ENCODE assay signal across 8 cellular contexts in the genomic region with DNA sequence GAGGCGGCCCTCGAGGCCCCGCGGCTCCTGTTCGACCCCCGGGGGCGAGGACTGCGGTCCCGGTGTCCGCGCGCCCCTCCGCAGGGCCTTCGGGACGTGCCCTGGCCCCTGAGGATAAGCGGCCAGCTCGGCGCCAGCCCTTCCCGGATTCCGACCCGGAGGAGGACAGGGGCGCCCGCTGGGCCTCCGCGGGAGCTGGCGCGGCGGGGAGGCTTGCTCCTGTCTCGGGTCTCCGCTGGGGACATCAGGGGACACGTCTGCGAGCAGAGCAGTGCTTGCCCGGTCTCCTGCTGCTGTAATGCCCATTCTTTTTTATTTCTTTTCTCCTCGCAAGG. TPM values are rescaled to one million over a fixed set of nuclear protein-coding genes. Genes with fewer than 3 reads are reported as not detected.
DNase-seq lines count a peak whose midpoint lies in the region; ATAC-seq, FAIRE-seq and TF ChIP-seq lines count a peak whose summit lies in the region.

No MANE protein-coding gene starts in this region.

- FAIRE-seq in astrocyte (lab: Jason Lieb, UNC): no peak

- H3K79me2 ChIP-seq in astrocyte (ENCODE audit: insufficient read depth, low read length): peaks cover 22% of the 10 kb centered on the region

- no peaks in the 10 kb centered on the region for H3K27me3 Mint-ChIP-seq in astrocyte (ENCODE audit: low read depth, unreplicated experiment)

- peak overlapping the region; percentile 84 for H3K4me2 ChIP-seq in astrocyte (ENCODE audit: low read length)

- H3K27me3 ChIP-seq in astrocyte (ENCODE audit: insufficient read depth, low read length) (no peaks in the 10 kb centered on the region), iPS-18a (ENCODE audit: control insufficient read depth, insufficient read depth, low read length) (peaks cover 14% of the 10 kb centered on the region)

- ATAC-seq in GM18867 (IDR thresholded peaks at IDR 0.05; ENCODE audit: unreplicated experiment): peak; percentile 18
- peak; percentile 16 for ATAC-seq in HG03097 (IDR thresholded peaks at IDR 0.05; ENCODE audit: low FRiP score, unreplicated experiment)

- H3K4me1 ChIP-seq in astrocyte (ENCODE audit: insufficient read depth, low read length) (peaks cover 17% of the 10 kb centered on the region), iPS-18a (ENCODE audit: control insufficient read depth, low read depth, low read length) (no peaks in the 10 kb centered on the region)

- H3K27ac ChIP-seq in astrocyte (ENCODE audit: low read depth, low read length): peak overlapping the region; percentile 81
- no peak overlapping the region for H3K27ac ChIP-seq in iPS-18a (ENCODE audit: low read length)

- H3K9me3 ChIP-seq in astrocyte (ENCODE audit: insufficient read depth, low read depth, low read length) (no peaks in the 10 kb centered on the region), iPS-18a (ENCODE audit: control insufficient read depth, low read depth, low read length) (no peaks in the 10 kb centered on the region)

- H3K9me3 Mint-ChIP-seq in astrocyte (ENCODE audit: unreplicated experiment): no peaks in the 10 kb centered on the region

- H2AFZ ChIP-seq in astrocyte (ENCODE audit: low read depth, low read length): peak overlapping the region; percentile 84

- peak overlapping the region; percentile 87 for H3K9ac ChIP-seq in astrocyte (ENCODE audit: low read length)
- peak overlapping the region; percentile 25 for H3K9ac ChIP-seq in iPS-18a (ENCODE audit: low read length)

- peaks cover 20% of the 10 kb centered on the region for H3K4me1 Mint-ChIP-seq in astrocyte (ENCODE audit: low read depth, unreplicated experiment)

- TF ChIP-seq CTCF in astrocyte (IDR thresholded peaks at IDR 0.05; ENCODE audit: insufficient read depth, low read depth, low read length): no peak

- H3K27ac Mint-ChIP-seq in astrocyte (ENCODE audit: unreplicated experiment): peak overlapping the region; percentile 55

- no peaks in the 10 kb centered on the region for H3K36me3 Mint-ChIP-seq in astrocyte (ENCODE audit: low read depth, unreplicated experiment)

- no peaks in the 10 kb centered on the region for H3K36me3 ChIP-seq in astrocyte (ENCODE audit: insufficient read depth, low read length)
- H3K36me3 ChIP-seq in iPS-18a (ENCODE audit: control insufficient read depth, low read depth, low read length): no peaks in the 10 kb centered on the region

- peak overlapping the region; percentile 74 for H3K4me3 ChIP-seq in astrocyte (ENCODE audit: insufficient read depth, low read depth, low read length)
- peak overlapping the region; percentile 63 for H3K4me3 ChIP-seq in iPS-18a (ENCODE audit: low read length)

- DNase-seq in 8988T: peak; percentile 60
- peak; percentile 40 for DNase-seq in RPMI7951 (ENCODE audit: low read depth)
- DNase-seq in astrocyte (ENCODE audit: low read depth): no peak
- peak; percentile 35 for DNase-seq in stimulated activated CD4-positive, alpha-beta T cell treated with anti-CD3 and anti-CD28 coated beads, Interleukin-12 subunit alpha, Interleukin-12 subunit beta, amount 100 ng/mL, for 4 hours
- DNase-seq in dedifferentiated amniotic fluid mesenchymal stem cell (ENCODE audit: extremely low spot score): no peak

- H3K4me3 Mint-ChIP-seq in astrocyte (ENCODE audit: unreplicated experiment): peak overlapping the region; percentile 87

- H4K20me1 ChIP-seq in astrocyte (ENCODE audit: insufficient read depth, low read length): no peaks in the 10 kb centered on the region

RNA-seq across cellular contexts. Expression of a gene that starts 0.8 kb away (rescaled TPM):
- total RNA-seq in RPMI7951 (2014; rRNA removed; shearing (Covaris generic)): 18.3 and 18.8 TPM in 2 replicates
- 11.2 TPM in 2 replicates for total RNA-seq in astrocyte

RNA-seq across cellular contexts. Expression of a gene that starts 38.9 kb away (rescaled TPM):
- total RNA-seq in RPMI7951 (2014; rRNA removed; shearing (Covaris generic)): 57.5 and 79.7 TPM in 2 replicates
- total RNA-seq in astrocyte: 138 and 145 TPM in 2 replicates

Comparison
In these comparisons a context has a peak if more than half of its experiments do, and no peak if none do; other contexts are left out.
1. DNase-seq: peak in 8988T (single experiment), RPMI7951 (single experiment) and stimulated activated CD4-positive, alpha-beta T cell treated with anti-CD3 and anti-CD28 coated beads, Interleukin-12 subunit alpha, Interleukin-12 subunit beta, amount 100 ng/mL, for 4 hours (single experiment); none in astrocyte (single experiment) and dedifferentiated amniotic fluid mesenchymal stem cell (single experiment).